16 cellular contexts compared by ENCODE assay signal in genomic region chr6:11847515-11848244, GRCh38.
DNase-seq lines count a peak whose midpoint lies in the region; ATAC-seq, FAIRE-seq and TF ChIP-seq lines count a peak whose summit lies in the region.
"Had no signal": no experiment of that assay in that cellular context is flagged by ENCODE, and none has a peak within 500 bp of the region (broad histone marks: within the 10 kb centered on the region; RNA-seq: fewer than 3 reads in every experiment).

No MANE protein-coding gene starts in this region.

- H3K27ac ChIP-seq in GM12878 (ENCODE audit: control insufficient read depth, insufficient read depth) (peak overlapping the region; percentile 54), spleen (no peak overlapping the region)

- H3K9me3 ChIP-seq in GM12878 (replicated peaks; ENCODE audit: control insufficient read depth, insufficient read depth, low read length) (peaks cover 27% of the 10 kb centered on the region), spleen (no peaks in the 10 kb centered on the region)

- TF ChIP-seq RAD21 in GM12878 (IDR thresholded peaks at IDR 0.05; ENCODE audit: insufficient read depth, low read depth, low read length): no peak

- no peak overlapping the region for H3K9ac ChIP-seq in GM12878 (ENCODE audit: control insufficient read depth, insufficient read depth, low read length)

- intact Hi-C loops in GM12878 (cut with micrococcal nuclease; ENCODE audit: unreplicated experiment) (no loop called here), spleen (cut with DNase I; ENCODE audit: low total_unique reads) (no loop called here)

- in situ Hi-C loops in GM12878 (cut with MboI): no loop called here

- no peaks in the 10 kb centered on the region for H4K20me1 ChIP-seq in GM12878 (ENCODE audit: control insufficient read depth, insufficient read depth)

- H3K27me3 ChIP-seq in GM12878 (replicated peaks in 1 of 2; ENCODE audit: control insufficient read depth in 2 of 2, insufficient read depth in 2 of 2, low read length in 1 of 2) (no peaks in the 10 kb centered on the region), spleen (replicated peaks in 1 of 7) (no peaks in the 10 kb centered on the region)

- no peak overlapping the region for H3K4me3 ChIP-seq in GM12878
- H3K4me3 ChIP-seq in spleen: no peak overlapping the region

- H3K4me2 ChIP-seq in GM12878 (ENCODE audit: control insufficient read depth, insufficient read depth): peak overlapping the region; percentile 19; the same call in 1 of the 2 replicates

- SMC1A ChIA-PET in GM12878 (lab: Charles Lee; ENCODE audit: uncharacterized antibody, unreplicated experiment): interaction anchor here (1.0 to 1.8 kb wide), 4 partner anchors 10 to 415 kb away, joined by 3 to 7 read pairs (median 6); no protein-coding TSS in a partner anchor

- no peak for FAIRE-seq in GM12878 (lab: Jason Lieb, UNC)

- H2AFZ ChIP-seq in GM12878 (ENCODE audit: control insufficient read depth, low read depth, low read length): no peak overlapping the region

- RAD21 ChIA-PET in GM12878 (lab: Charles Lee; ENCODE audit: unreplicated experiment): interaction anchor here (0.8 to 1.9 kb wide), 4 partner anchors 12 to 22 kb away, joined by 3 to 5 read pairs (median 4); no protein-coding TSS in a partner anchor

- no TSS peak for BruUV-seq in GM12878 (replicated peaks; lab: Mats Ljungman, UMichigan)

- TF ChIP-seq POLR2A in GM12878 (IDR thresholded peaks at IDR 0.05; ENCODE audit: low read depth, low read length) (no peak), spleen (IDR thresholded peaks at IDR 0.05) (no peak)

- H3K79me2 ChIP-seq in GM12878 (ENCODE audit: control insufficient read depth, insufficient read depth, low read length): no peaks in the 10 kb centered on the region

- no peak for TF ChIP-seq EP300 in GM12878 (IDR thresholded peaks at IDR 0.05; ENCODE audit: borderline replicate concordance in 1 of 2, control insufficient read depth in 1 of 2, low read depth in 2 of 2, low read length in 2 of 2)

- DNase-seq in GM12878 (ENCODE audit: low read depth, low spot score) (no peak), iPS-NIHi7 (ENCODE audit: extremely low spot score) (peak; percentile 31), smooth muscle cell of the brain vasculature (ENCODE audit: low read depth, low spot score) (peak; percentile 33), spleen (no peak), Ammon's horn (ENCODE audit: low spot score) (no peak)
- DNase-seq: CD8-positive, alpha-beta T cell; DND-41; GF-D8; HCEC 1CT; NCI-H1048; NCI-H146; NCI-H345; NCI-H526 treated with DMSO at 0.1 percent for 48 hours; SIG-M5 had no signal

- CTCF ChIA-PET in GM12878 (lab: Yijun Ruan, JAX): interaction anchor here (1.6 kb wide), 1 partner anchor 125 kb away, joined by 5 read pairs; no protein-coding TSS in a partner anchor

- WGBS in GM12878 (ENCODE audit: insufficient coverage, insufficient replicate concordance, low lambda C conversion rate, missing lambda C conversion rate): 58% methylated on average over 6 of the region's 6 CpGs
- 77 to 90% (median 84%) methylated on average over 6 of the region's 6 CpGs for WGBS in spleen, 5 donors

- H3K4me1 ChIP-seq in GM12878 (ENCODE audit: control insufficient read depth, insufficient read depth, low read length) (peaks cover 13% of the 10 kb centered on the region; the same call in 1 of the 2 replicates), spleen (no peaks in the 10 kb centered on the region)

- POLR2A ChIA-PET in GM12878 (lab: Charles Lee): interaction anchor here (0.5 kb wide), 1 partner anchor 45 kb away, joined by 3 read pairs; no protein-coding TSS in a partner anchor

- peaks cover 0 to 2% of the 10 kb centered on the region in 2 experiments; a peak in 1 of 4 replicates for H3K36me3 ChIP-seq in GM12878 (ENCODE audit: control insufficient read depth in 2 of 2, insufficient read depth in 2 of 2, low read length in 1 of 2)
- no peaks in the 10 kb centered on the region for H3K36me3 ChIP-seq in spleen

- ATAC-seq in HG02610 (IDR thresholded peaks at IDR 0.05; ENCODE audit: unreplicated experiment) (peak; percentile 40), GM12878 (peak; percentile 29; the same call in 2 of the 3 replicates), GM19397 (IDR thresholded peaks at IDR 0.05; ENCODE audit: unreplicated experiment) (no peak)
- ATAC-seq: CD8-positive, alpha-beta T cell had no signal

- TF ChIP-seq CTCF in GM12878 (IDR thresholded peaks at IDR 0.05 in 2 of 3, conservative IDR thresholded peaks at IDR 0.05 in 1 of 3; ENCODE audit: control insufficient read depth in 2 of 3, extremely low read depth in 1 of 3, insufficient read depth in 1 of 3, low read depth in 3 of 3, low read length in 3 of 3): no peak
- TF ChIP-seq CTCF in spleen (IDR thresholded peaks at IDR 0.05 in 8 of 11, conservative IDR thresholded peaks at IDR 0.05 in 3 of 11): no peak

TF ChIP-seq in GM12878, 131 proteins besides CTCF, POLR2A, EP300 and RAD21 (continues in another document):
- no peak for TF ChIP-seq GABPA (IDR thresholded peaks at IDR 0.05; ENCODE audit: low read depth)
- TF ChIP-seq PKNOX1 (IDR thresholded peaks at IDR 0.05): no peak
- no peak for TF ChIP-seq HSF1 (IDR thresholded peaks at IDR 0.05; ENCODE audit: low read depth, low read length)
- TF ChIP-seq CHD4 (IDR thresholded peaks at IDR 0.05): no peak
- 0 out of 2 replicates have a peak, but pooled peaks have one; percentile 72 for TF ChIP-seq MEF2A (IDR thresholded peaks at IDR 0.05; ENCODE audit: insufficient read depth, low read depth, low read length)
- no peak for TF ChIP-seq SUZ12 (IDR thresholded peaks at IDR 0.05; ENCODE audit: unreplicated experiment)
- no peak for TF ChIP-seq TCF3 (IDR thresholded peaks at IDR 0.05; ENCODE audit: borderline replicate concordance, insufficient read depth, low read depth, low read length)
- TF ChIP-seq GATAD2B (conservative IDR thresholded peaks at IDR 0.05; ENCODE audit: low read depth): no peak
- TF ChIP-seq ZBTB40 (IDR thresholded peaks at IDR 0.05; ENCODE audit: borderline replicate concordance): no peak
- no peak for TF ChIP-seq CBX3 (IDR thresholded peaks at IDR 0.05; ENCODE audit: borderline replicate concordance, low read depth)
- no peak for TF ChIP-seq RELA (IDR thresholded peaks at IDR 0.05; ENCODE audit: borderline replicate concordance, partially characterized antibody)
- peak; percentile 82 for TF ChIP-seq RUNX3 (IDR thresholded peaks at IDR 0.05; ENCODE audit: low read length)
- no peak for TF ChIP-seq ZZZ3 (IDR thresholded peaks at IDR 0.05; ENCODE audit: control insufficient read depth, insufficient read length, low read depth)
- no peak for TF ChIP-seq NFXL1 (IDR thresholded peaks at IDR 0.05; ENCODE audit: borderline replicate concordance)
- peak; percentile 47 for TF ChIP-seq NFIC (IDR thresholded peaks at IDR 0.05; ENCODE audit: low read depth, low read length)
- TF ChIP-seq MEF2B (IDR thresholded peaks at IDR 0.05; ENCODE audit: partially characterized antibody, poor library complexity, severe bottlenecking): peak; percentile 16

Comparison
In these comparisons a context has a peak if more than half of its experiments do, and no peak if none do; other contexts are left out.
1. DNase-seq: peak in iPS-NIHi7 (single experiment) and smooth muscle cell of the brain vasculature (single experiment); none in GM12878 (single experiment), spleen (single experiment) and Ammon's horn (single experiment).